In the genomic region with DNA sequence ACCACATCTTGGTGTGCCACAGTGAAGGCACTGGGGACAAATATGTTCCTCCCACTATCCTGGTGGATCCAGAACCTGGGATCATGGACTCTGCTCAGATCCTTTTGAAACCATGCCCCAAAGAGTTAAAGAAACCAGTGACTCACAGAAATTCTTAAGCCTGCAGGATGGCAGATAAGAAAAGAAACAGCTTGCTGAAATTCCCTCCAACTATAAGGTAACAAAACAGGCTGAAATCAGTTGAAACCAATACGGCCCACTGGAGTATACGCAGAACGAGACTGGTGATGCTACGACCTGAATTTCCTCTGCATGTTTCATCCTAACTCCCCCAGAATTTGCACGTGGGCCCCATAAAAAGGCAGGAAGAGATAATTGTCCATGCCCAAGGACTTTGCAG, we compare ENCODE assay signal across 20 cellular contexts.
A peak's percentile ranks its signal among the peaks of the same experiment; 100 is the strongest.
DNase-seq lines count a peak whose midpoint lies in the region; ATAC-seq and TF ChIP-seq lines count a peak whose summit lies in the region.
"Had no signal": no experiment of that assay in that cellular context is flagged by ENCODE, and none has a peak within 500 bp of the region (broad histone marks: within the 10 kb centered on the region; RNA-seq: fewer than 3 reads in every experiment).

No MANE protein-coding gene starts in this region.

- no peak for TF ChIP-seq CTCF in cardiac fibroblast (IDR thresholded peaks at IDR 0.05; ENCODE audit: low read depth, low read length)

- no peak overlapping the region for H3K27ac Mint-ChIP-seq in T-helper 2 cell treated with Interferon-gamma antibody and Interleukin-4, amounts not matched to agents 5 μg/mL and 100 μg/mL, for 36 hours
- H3K27ac Mint-ChIP-seq: activated naive CD4-positive, alpha-beta T cell treated with anti-CD3 and anti-CD28 coated beads, Interleukin-2, amount 50 U/mL, for 72 hours; nephron had no signal

- peak; percentile 57 for DNase-seq in A172 (ENCODE audit: low spot score)
- DNase-seq in HT1080 (ENCODE audit: low read depth) = peak; percentile 27
- peak; percentile 62 to 86 for DNase-seq in cardiac fibroblast (ENCODE audit: low read depth in 2 of 2)
- peak; percentile 36 for DNase-seq in kidney tubule cell (ENCODE audit: low spot score)
- no peak for DNase-seq in foreskin melanocyte
- no peak for DNase-seq in KG1 (lab: John Stamatoyannopoulos, UW)
- no peak for DNase-seq in T-helper 2 cell treated with Interferon-gamma antibody and Interleukin-4, amounts not matched to agents 5 μg/mL and 100 μg/mL, for 36 hours (ENCODE audit: low spot score)
- DNase-seq: activated CD4-positive, CD25-positive, alpha-beta regulatory T cell; C1 segment of cervical spinal cord; effector CD4-positive, alpha-beta T cell; hippocampal formation; kidney; NCI-H1105; NCI-H69; psoas muscle; testis had no signal

- H3K9me3 Mint-ChIP-seq in T-helper 2 cell treated with Interferon-gamma antibody and Interleukin-4, amounts not matched to agents 5 μg/mL and 100 μg/mL, for 36 hours = no peaks in the 10 kb centered on the region
- H3K9me3 Mint-ChIP-seq: activated naive CD4-positive, alpha-beta T cell treated with anti-CD3 and anti-CD28 coated beads, Interleukin-2, amount 50 U/mL, for 72 hours; nephron had no signal

- H3K4me3 ChIP-seq in cardiac fibroblast (replicated peaks in 1 of 2; ENCODE audit: low read depth in 2 of 2, low read length in 2 of 2) = no peak overlapping the region
- H3K4me3 ChIP-seq: psoas muscle, SJSA1, testis had no signal

- no peaks in the 10 kb centered on the region for H3K27me3 Mint-ChIP-seq in T-helper 2 cell treated with Interferon-gamma antibody and Interleukin-4, amounts not matched to agents 5 μg/mL and 100 μg/mL, for 36 hours (ENCODE audit: low read depth)

- no peaks in the 10 kb centered on the region for H3K36me3 Mint-ChIP-seq in T-helper 2 cell treated with Interferon-gamma antibody and Interleukin-4, amounts not matched to agents 5 μg/mL and 100 μg/mL, for 36 hours (ENCODE audit: low read depth)
- H3K36me3 Mint-ChIP-seq: activated naive CD4-positive, alpha-beta T cell treated with anti-CD3 and anti-CD28 coated beads, Interleukin-2, amount 50 U/mL, for 72 hours had no signal

- H3K4me1 Mint-ChIP-seq in T-helper 2 cell treated with Interferon-gamma antibody and Interleukin-4, amounts not matched to agents 5 μg/mL and 100 μg/mL, for 36 hours (ENCODE audit: low read depth) = no peaks in the 10 kb centered on the region
- H3K4me1 Mint-ChIP-seq: nephron had no signal

- H3K4me3 Mint-ChIP-seq in T-helper 2 cell treated with Interferon-gamma antibody and Interleukin-4, amounts not matched to agents 5 μg/mL and 100 μg/mL, for 36 hours = no peak overlapping the region
- H3K4me3 Mint-ChIP-seq: nephron had no signal

- ATAC-seq in HG03457 (IDR thresholded peaks at IDR 0.05; ENCODE audit: unreplicated experiment) = no peak
- ATAC-seq: activated naive CD4-positive, alpha-beta T cell treated with anti-CD3 and anti-CD28 coated beads, Interleukin-2, amount 50 U/mL, for 72 hours; psoas muscle had no signal

Comparison
In these comparisons a context has a peak if more than half of its experiments do, and no peak if none do; other contexts are left out.
1. DNase-seq: peak in A172 (single experiment), HT1080 (single experiment), cardiac fibroblast (2 of 2) and kidney tubule cell (single experiment); none in foreskin melanocyte (single experiment), KG1 (single experiment) and T-helper 2 cell treated with Interferon-gamma antibody and Interleukin-4, amounts not matched to agents 5 μg/mL and 100 μg/mL, for 36 hours (single experiment).